ENCODE assay signal across 8 cellular contexts in the genomic region with DNA sequence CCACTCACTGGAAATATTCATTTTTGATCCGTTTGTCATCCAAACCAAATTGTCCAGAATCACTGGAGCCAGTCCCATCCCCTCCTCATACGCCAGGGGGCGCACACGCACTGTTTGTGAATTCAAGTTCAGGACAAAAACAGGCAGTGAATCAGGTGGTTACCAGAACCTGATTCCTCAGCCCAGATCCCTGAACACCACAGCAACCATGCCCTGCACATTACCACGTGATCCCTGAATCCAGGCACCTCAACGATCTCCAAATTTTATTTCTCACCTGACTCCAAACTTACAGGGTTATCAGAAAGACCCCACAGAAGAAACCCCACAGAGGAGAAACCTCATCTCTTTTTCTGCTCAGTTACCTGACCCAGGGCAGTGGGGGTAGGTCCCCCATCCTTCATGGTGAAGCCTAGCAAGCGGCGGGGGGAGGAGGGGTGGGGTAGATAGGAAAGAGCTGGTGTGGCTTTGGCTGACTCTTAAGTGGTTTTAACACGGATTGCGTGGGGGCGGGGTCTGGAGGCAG. TPM values are rescaled to one million over a fixed set of nuclear protein-coding genes. Genes with fewer than 3 reads are reported as not detected.
A peak's percentile ranks its signal among the peaks of the same experiment; 100 is the strongest.
DNase-seq lines count a peak whose midpoint lies in the region; ATAC-seq and TF ChIP-seq lines count a peak whose summit lies in the region.

No MANE protein-coding gene starts in this region.

- no peaks in the 10 kb centered on the region for H3K36me3 ChIP-seq in liver (ENCODE audit: control insufficient read depth in 4 of 4, insufficient read depth in 3 of 4, low read depth in 1 of 4, low read length in 3 of 4)

- no peak overlapping the region for H3K9ac ChIP-seq in liver (ENCODE audit: low read depth in 1 of 2, low read length in 2 of 2)

- H3K4me1 ChIP-seq in liver (ENCODE audit: control insufficient read depth in 4 of 4, insufficient read depth in 4 of 4, low read length in 3 of 4), result peaks cover 0 to 34% (median 28%) of the 10 kb centered on the region in 4 donors

- no peaks in the 10 kb centered on the region for H3K9me3 ChIP-seq in liver (ENCODE audit: control insufficient read depth in 4 of 4, low read length in 3 of 4)

- H3K27ac ChIP-seq in liver (ENCODE audit: low read depth in 1 of 2, low read length in 2 of 2), result no peak overlapping the region

- DNase-seq in C1 segment of cervical spinal cord (lab: John Stamatoyannopoulos, UW) (peak in 12 of 14 donors; percentile 22 to 82 (median 64)), NCI-H748 (lab: John Stamatoyannopoulos, UW; ENCODE audit: unreplicated experiment) (peak; percentile 99), dedifferentiated amniotic fluid mesenchymal stem cell (ENCODE audit: extremely low spot score) (peak; percentile 90)
- DNase-seq in activated CD4-positive, alpha-beta T cell treated with anti-CD3 and anti-CD28 coated beads, Interleukin-2, amount 10 ng/mL, durations not matched to agents 7 days and 5 days, result peak; percentile 87
- peak; percentile 38 to 78 (median 60) for DNase-seq in stimulated activated CD4-positive, alpha-beta T cell treated with anti-CD3 and anti-CD28 coated beads, TNF-alpha, amount 100 ng/mL, for 1 hour (ENCODE audit: low read depth in 3 of 3, low spot score in 1 of 3)

- peak; percentile 99 for TF ChIP-seq RAD21 in liver (IDR thresholded peaks at IDR 0.05)

- ATAC-seq in HG03108 (IDR thresholded peaks at IDR 0.05; ENCODE audit: unreplicated experiment), result peak; percentile 56
- no peak for ATAC-seq in HG03196 (IDR thresholded peaks at IDR 0.05; ENCODE audit: unreplicated experiment)

- TF ChIP-seq CTCF in liver (IDR thresholded peaks at IDR 0.05; ENCODE audit: low read depth, low read length, missing input control), result peak; percentile 99

- CTCF ChIA-PET in activated CD4-positive, alpha-beta T cell treated with anti-CD3 and anti-CD28 coated beads, Interleukin-2, amount 10 ng/mL, durations not matched to agents 7 days and 5 days (lab: Charles Lee), result interaction anchor here (0.5 to 2.1 kb wide), 5 partner anchors 11 to 426 kb away, joined by 3 to 10 read pairs (median 3); no protein-coding TSS in a partner anchor

- peak overlapping the region; percentile 26 for H3K4me3 Mint-ChIP-seq in activated CD4-positive, alpha-beta T cell treated with anti-CD3 and anti-CD28 coated beads, Interleukin-2, amount 10 ng/mL, durations not matched to agents 7 days and 5 days

- H3K27me3 Mint-ChIP-seq in activated CD4-positive, alpha-beta T cell treated with anti-CD3 and anti-CD28 coated beads, Interleukin-2, amount 10 ng/mL, durations not matched to agents 7 days and 5 days, result peaks cover 43% of the 10 kb centered on the region

- H3K4me1 Mint-ChIP-seq in activated CD4-positive, alpha-beta T cell treated with anti-CD3 and anti-CD28 coated beads, Interleukin-2, amount 10 ng/mL, durations not matched to agents 7 days and 5 days, result peaks cover 24% of the 10 kb centered on the region

- no peaks in the 10 kb centered on the region for H3K36me3 Mint-ChIP-seq in activated CD4-positive, alpha-beta T cell treated with anti-CD3 and anti-CD28 coated beads, Interleukin-2, amount 10 ng/mL, durations not matched to agents 7 days and 5 days (ENCODE audit: low read depth)

- no peak overlapping the region for H3K4me3 ChIP-seq in liver (ENCODE audit: low read depth in 1 of 3, low read length in 3 of 3)

- no peaks in the 10 kb centered on the region for H3K27me3 ChIP-seq in liver (ENCODE audit: control insufficient read depth in 4 of 4, insufficient read depth in 4 of 4, low read length in 3 of 4)

- no peaks in the 10 kb centered on the region for H3K9me3 Mint-ChIP-seq in activated CD4-positive, alpha-beta T cell treated with anti-CD3 and anti-CD28 coated beads, Interleukin-2, amount 10 ng/mL, durations not matched to agents 7 days and 5 days

- POLR2A ChIA-PET in activated CD4-positive, alpha-beta T cell treated with anti-CD3 and anti-CD28 coated beads, Interleukin-2, amount 10 ng/mL, durations not matched to agents 7 days and 5 days (lab: Charles Lee), result interaction anchor here (0.6 kb wide), 1 partner anchor 404 kb away, joined by 3 read pairs; no protein-coding TSS in a partner anchor

- WGBS in liver, result 29% methylated on average over 11 of the region's 11 CpGs

- H3K27ac Mint-ChIP-seq in activated CD4-positive, alpha-beta T cell treated with anti-CD3 and anti-CD28 coated beads, Interleukin-2, amount 10 ng/mL, durations not matched to agents 7 days and 5 days, result no peak overlapping the region

TF ChIP-seq in liver, 16 proteins besides CTCF, POLR2A, EP300 and RAD21:
- no peak for TF ChIP-seq JUND (IDR thresholded peaks at IDR 0.05)
- TF ChIP-seq RXRA (IDR thresholded peaks at IDR 0.05), result peak; percentile 15 to 51
- peak; percentile 6 to 9 for TF ChIP-seq HNF4A (conservative IDR thresholded peaks at IDR 0.05)

RNA-seq across cellular contexts. Expression of a gene that starts 1.4 kb away (rescaled TPM):
- total RNA-seq in activated CD4-positive, alpha-beta T cell treated with anti-CD3 and anti-CD28 coated beads, Interleukin-2, amount 10 ng/mL, durations not matched to agents 7 days and 5 days, result under 1 TPM; 0.37 to 0.42 TPM
- 100 to 1,000 TPM in 1 of 2 donors, 10 to 100 TPM in 1; 61.7 to 241 TPM for total RNA-seq in liver
- polyA plus RNA-seq in liver, result 100 to 1,000 TPM in 1 of 2 donors, 10 to 100 TPM in 1; 41.2 to 110 TPM

Comparison
In these comparisons a context has a peak if more than half of its experiments do, and no peak if none do; other contexts are left out.
1. RNA of a gene that starts 1.4 kb away (total RNA-seq): 61.7 to 241 TPM in liver; 0.37 to 0.42 TPM in activated CD4-positive, alpha-beta T cell treated with anti-CD3 and anti-CD28 coated beads, Interleukin-2, amount 10 ng/mL, durations not matched to agents 7 days and 5 days; every median in the first group is over 10 times any median in the second.
2. Peak in every context shown above with its lines, with median percentiles within 50 percentile points of each other: DNase-seq.